In genomic region chr10:124708246-124708779, GRCh38 we compare ENCODE assay signal across 8 cellular contexts. TPM values are rescaled to one million over a fixed set of nuclear protein-coding genes. Genes with fewer than 3 reads are reported as not detected.
DNase-seq lines count a peak whose midpoint lies in the region; ATAC-seq and TF ChIP-seq lines count a peak whose summit lies in the region.

No MANE protein-coding gene starts in this region.

- H3K9me3 ChIP-seq in heart left ventricle (no peaks in the 10 kb centered on the region), breast epithelium (no peaks in the 10 kb centered on the region)

- no peak for ATAC-seq in heart left ventricle
- no peak for ATAC-seq in Right ventricle myocardium superior (ENCODE audit: poor library complexity)

- TF ChIP-seq CTCF in heart left ventricle (IDR thresholded peaks at IDR 0.05) (no peak), breast epithelium (IDR thresholded peaks at IDR 0.05) (no peak)

- H3K36me3 ChIP-seq in heart left ventricle = peaks cover 0 to 30% (median 0%) of the 10 kb centered on the region in 9 donors
- no peaks in the 10 kb centered on the region for H3K36me3 ChIP-seq in breast epithelium

- no peak for DNase-seq in heart left ventricle
- DNase-seq in Right ventricle myocardium superior = no peak
- DNase-seq in breast epithelium (ENCODE audit: low spot score in 2 of 2) = no peak
- peak; percentile 63 for DNase-seq in mucosa of gallbladder (ENCODE audit: low spot score)
- no peak for DNase-seq in NCI-H2196 treated with DMSO at 0.1 percent for 48 hours (lab: John Stamatoyannopoulos, UW; ENCODE audit: unreplicated experiment)
- DNase-seq in KG1 (lab: John Stamatoyannopoulos, UW) = no peak
- no peak for DNase-seq in NCI-H187 treated with DMSO at 0.1 percent for 48 hours (lab: John Stamatoyannopoulos, UW)
- no peak for DNase-seq in Ammon's horn (ENCODE audit: low spot score)

- TF ChIP-seq POLR2A in heart left ventricle (IDR thresholded peaks at IDR 0.05) = no peak
- no peak for TF ChIP-seq POLR2A in breast epithelium (IDR thresholded peaks at IDR 0.05)

- H3K4me3 ChIP-seq in heart left ventricle = no peak overlapping the region
- no peak overlapping the region for H3K4me3 ChIP-seq in breast epithelium

- peaks cover 27 to 99% (median 86%) of the 10 kb centered on the region in 12 donors for H3K4me1 ChIP-seq in heart left ventricle
- peaks cover 14 to 21% of the 10 kb centered on the region in 2 donors for H3K4me1 ChIP-seq in breast epithelium

- intact Hi-C loops in heart left ventricle (cut with DNase I) = loop anchor here in 4 of 10 donors (5.0 to 10.0 kb wide), 2 partner anchors 34 to 64 kb away; partner anchors contain the start of gene FAM53B (in 4 of the 4)
- intact Hi-C loops in Right ventricle myocardium superior (cut with DNase I) = no loop called here
- intact Hi-C loops in breast epithelium (cut with DNase I; ENCODE audit: low total_unique reads) = loop anchor here (5.0 kb wide), 1 partner anchor 34 kb away; the partner anchor contains the start of gene FAM53B

- H3K27ac ChIP-seq in heart left ventricle = peak overlapping the region in 11 of 12 donors; percentile 3 to 97 (median 89)
- peak overlapping the region; percentile 73 to 85 for H3K27ac ChIP-seq in breast epithelium

- WGBS in heart left ventricle, 4 donors = 39 to 46% (median 44%) methylated on average over 9 of the region's 9 CpGs

- no peaks in the 10 kb centered on the region for H3K27me3 ChIP-seq in heart left ventricle
- H3K27me3 ChIP-seq in breast epithelium = no peaks in the 10 kb centered on the region

RNA-seq across cellular contexts. Expression of gene FAM53B, which starts 35.9 kb away (rescaled TPM):
- total RNA-seq in heart left ventricle = 10 to 100 TPM; 30.2 to 57.7 (median 36.3) TPM
- polyA plus RNA-seq in heart left ventricle = 10 to 100 TPM; 23.7 to 25.6 TPM
- total RNA-seq in Right ventricle myocardium superior = 38.1 TPM
- total RNA-seq in breast epithelium = 10 to 100 TPM; 17.0 to 39.7 (median 22.8) TPM
- 27.1 TPM for total RNA-seq in mucosa of gallbladder
